Comparison of ENCODE assay signal across 8 cellular contexts in genomic region chr13:44577236-44578063, GRCh38. TPM values are rescaled to one million over a fixed set of nuclear protein-coding genes. Genes with fewer than 3 reads are reported as not detected.
DNase-seq lines count a peak whose midpoint lies in the region; ATAC-seq, FAIRE-seq and TF ChIP-seq lines count a peak whose summit lies in the region.

No MANE protein-coding gene starts in this region.

- H3K4me3 ChIP-seq in AG09309 (ENCODE audit: control insufficient read depth, low read depth, low read length) = peak overlapping the region; percentile 66
- H3K4me3 ChIP-seq in keratinocyte (ENCODE audit: control insufficient read depth in 2 of 3, extremely low read depth in 1 of 3, insufficient read depth in 2 of 3, low read depth in 1 of 3, low read length in 3 of 3) = peak overlapping the region; percentile 85 to 89 (median 86)

- TF ChIP-seq CTCF in AG09309 (IDR thresholded peaks at IDR 0.05; ENCODE audit: control insufficient read depth, insufficient read depth, low read depth, low read length, missing control alignments) (no peak), keratinocyte (optimal IDR thresholded peaks at IDR 0.05 in 1 of 3, IDR thresholded peaks at IDR 0.05 in 1 of 3, conservative IDR thresholded peaks at IDR 0.05 in 1 of 3; ENCODE audit: extremely low read depth in 1 of 3, insufficient read depth in 2 of 3, low read length in 3 of 3) (no peak)

- peaks cover 3% of the 10 kb centered on the region for H3K9me1 ChIP-seq in keratinocyte (ENCODE audit: control insufficient read depth, extremely low read depth, insufficient read depth, low read length)

- peaks cover 34% of the 10 kb centered on the region for H3K79me2 ChIP-seq in keratinocyte (ENCODE audit: control insufficient read depth, insufficient read depth, low read length)

- H3K36me3 ChIP-seq in keratinocyte (ENCODE audit: control insufficient read depth in 2 of 2, extremely low read depth in 1 of 2, insufficient read depth in 2 of 2, low read length in 2 of 2) = peaks cover 1 to 14% of the 10 kb centered on the region in 2 experiments

- no peaks in the 10 kb centered on the region for H3K9me3 ChIP-seq in keratinocyte (ENCODE audit: control insufficient read depth, low read depth, low read length)

- ATAC-seq in GM19025 (IDR thresholded peaks at IDR 0.05; ENCODE audit: low read depth, unreplicated experiment) = peak; percentile 61
- peak; percentile 64 for ATAC-seq in HG03280 (IDR thresholded peaks at IDR 0.05; ENCODE audit: unreplicated experiment)
- ATAC-seq in activated CD4-positive, CD25-positive, alpha-beta regulatory T cell treated with anti-CD3 and anti-CD28 coated beads, Interleukin-2, amount 50 U/mL, for 24 hours = peak; percentile 70 to 72

- peaks cover 2% of the 10 kb centered on the region for H4K20me1 ChIP-seq in keratinocyte (ENCODE audit: control insufficient read depth, extremely low read depth, insufficient read depth, low read length)

- H3K27me3 ChIP-seq in keratinocyte (ENCODE audit: control insufficient read depth, extremely low read depth, insufficient read depth, low read length) = no peaks in the 10 kb centered on the region

- peak overlapping the region; percentile 91 for H3K27ac ChIP-seq in keratinocyte (ENCODE audit: control insufficient read depth, insufficient read depth, low read length)

- FAIRE-seq in keratinocyte (lab: Jason Lieb, UNC) = no peak

- dilution Hi-C loops in keratinocyte (cut with MboI; ENCODE audit: extremely low pct_ligation_motif_present, low sequenced_read_pairs) = no loop called here

- peaks cover 38% of the 10 kb centered on the region for H3K4me1 ChIP-seq in keratinocyte (ENCODE audit: control insufficient read depth, extremely low read depth, insufficient read depth, low read length)

- H3K4me2 ChIP-seq in keratinocyte (ENCODE audit: control insufficient read depth, extremely low read depth, insufficient read depth, low read depth, low read length) = peak overlapping the region; percentile 91

- H2AFZ ChIP-seq in keratinocyte (ENCODE audit: control insufficient read depth, low read length) = peak overlapping the region; percentile 82

- DNase-seq in AG09309 (ENCODE audit: low read depth) (peak; percentile 82), NCI-H345 treated with DMSO at 0.1 percent for 48 hours (lab: John Stamatoyannopoulos, UW; ENCODE audit: unreplicated experiment) (peak; percentile 91), cerebellar cortex (ENCODE audit: low spot score) (peak; percentile 96), keratinocyte (ENCODE audit: low read depth, low spot score) (peak; percentile 55)
- peak; percentile 87 to 94 (median 90) for DNase-seq in stimulated activated CD4-positive, alpha-beta T cell treated with anti-CD3 and anti-CD28 coated beads, Interleukin-12 subunit alpha, Interleukin-12 subunit beta, amount 100 ng/mL, for 48 hours (ENCODE audit: low read depth in 2 of 3, low spot score in 1 of 3)

- peak overlapping the region; percentile 91 for H3K9ac ChIP-seq in keratinocyte (ENCODE audit: control insufficient read depth, extremely low read depth, insufficient read depth, low read length)

RNA-seq across cellular contexts. Expression of gene TSC22D1, which starts 1.3 kb away (rescaled TPM):
- polyA plus RNA-seq in keratinocyte = 86.6 to 177 TPM (median 97.2 TPM) in 3 replicates
- polyA plus RNA-seq in keratinocyte (2011; ENCODE audit: low read depth) = 63.6 TPM
- polyA plus RNA-seq in keratinocyte (2011; cell fraction: cytosol; rRNA removed) = 75.4 and 100 TPM in 2 replicates
- 250 and 315 TPM in 2 replicates for polyA plus RNA-seq in keratinocyte (2011; cell fraction: nucleus; rRNA removed)
- 58.9 TPM in 2 replicates for polyA plus RNA-seq in keratinocyte (2012; ENCODE audit: low replicate concordance)
- 35.3 to 148 TPM (median 80.7 TPM) in 3 replicates for polyA minus RNA-seq in keratinocyte
- 61.0 TPM for polyA minus RNA-seq in keratinocyte (2011; cell fraction: cytosol; rRNA and poly(A)+ RNA removed)
- 154 and 239 TPM in 2 replicates for polyA minus RNA-seq in keratinocyte (2011; cell fraction: nucleus; rRNA and poly(A)+ RNA removed)

Comparison
In these comparisons a context has a peak if more than half of its experiments do, and no peak if none do; other contexts are left out.
1. Peak in every context shown above with its lines: DNase-seq, ATAC-seq, H3K4me3 ChIP-seq and H3K27ac ChIP-seq.